ENCODE assay signal across 24 cellular contexts in genomic region chr15:33902043-33902442, GRCh38.
DNase-seq lines count a peak whose midpoint lies in the region; ATAC-seq, FAIRE-seq and TF ChIP-seq lines count a peak whose summit lies in the region.
"Had no signal": no experiment of that assay in that cellular context is flagged by ENCODE, and none has a peak within 500 bp of the region (broad histone marks: within the 10 kb centered on the region; RNA-seq: fewer than 3 reads in every experiment).

No MANE protein-coding gene starts in this region.

- TF ChIP-seq CTCF in HepG2 (CRISPR knock-in tag; IDR thresholded peaks at IDR 0.05) (no peak), right lobe of liver (IDR thresholded peaks at IDR 0.05) (no peak), HEK293 (tag by site-specific recombination; IDR thresholded peaks at IDR 0.05) (no peak), adrenal gland (IDR thresholded peaks at IDR 0.05) (no peak)

- H4K20me1 ChIP-seq in HepG2 (ENCODE audit: insufficient read depth, low read length), result no peaks in the 10 kb centered on the region
- H4K20me1 ChIP-seq: BLaER1 had no signal

- H3K27ac ChIP-seq in HepG2 (ENCODE audit: extremely low read length, insufficient read depth, low read length), result no peak overlapping the region
- H3K27ac ChIP-seq in right lobe of liver, result no peak overlapping the region
- H3K27ac ChIP-seq in HEK293 (ENCODE audit: extremely low read depth, low read depth, low read length), result no peak overlapping the region
- no peak overlapping the region for H3K27ac ChIP-seq in adrenal gland
- H3K27ac ChIP-seq: 22Rv1, BLaER1 had no signal

- no peak overlapping the region for H3K9ac ChIP-seq in HepG2 (ENCODE audit: insufficient read depth, low read depth, low read length)
- H3K9ac ChIP-seq: BLaER1 had no signal

- FAIRE-seq in HepG2 (lab: Jason Lieb, UNC), result no peak
- FAIRE-seq: GM12878, GM12892, GM18507 had no signal

- in situ Hi-C loops in HepG2 (cut with HindIII; ENCODE audit: extremely low pct_ligation_motif_present, low pct_unique_long_range_greater_than_20kb), result no loop called here

- no TSS peak for BruUV-seq in HepG2 (replicated peaks; lab: Mats Ljungman, UMichigan)

- H3K27me3 ChIP-seq in HepG2 (ENCODE audit: control insufficient read depth in 1 of 2, insufficient read depth in 2 of 2, low read length in 2 of 2), result no peaks in the 10 kb centered on the region; a peak in 1 of 5 replicates
- H3K27me3 ChIP-seq in right lobe of liver, result no peaks in the 10 kb centered on the region
- H3K27me3 ChIP-seq in adrenal gland, result no peaks in the 10 kb centered on the region
- H3K27me3 ChIP-seq: BE2C, BLaER1 had no signal

- DNase-seq in HepG2 (ENCODE audit: low spot score) (no peak), right lobe of liver (no peak), adrenal gland (no peak)
- no peak for DNase-seq in activated CD4-positive, alpha-beta T cell treated with anti-CD3 and anti-CD28 coated beads for 1 hour
- DNase-seq: ACHN; BE2C; C1 segment of cervical spinal cord; CD4-positive, alpha-beta memory T cell; CD4-positive, CD25-positive, alpha-beta regulatory T cell; CD8-positive, alpha-beta memory T cell; COR-L47; DMS 273 treated with DMSO at 0.1 percent for 48 hours; DMS153; DMS53; DMS79; DND-41; EL; GDM1 had no signal

- H3K4me3 ChIP-seq in HepG2 (replicated peaks in 1 of 3; ENCODE audit: insufficient read depth in 1 of 3, low read depth in 2 of 3, low read length in 3 of 3) (no peak overlapping the region), right lobe of liver (no peak overlapping the region), HEK293 (ENCODE audit: low read depth, low read length) (no peak overlapping the region), adrenal gland (no peak overlapping the region)
- H3K4me3 ChIP-seq: BLaER1, GM12878 had no signal

- TF ChIP-seq EP300 in HepG2 (IDR thresholded peaks at IDR 0.05; ENCODE audit: low read depth in 2 of 2, low read length in 2 of 2) (no peak), HepG2 (CRISPR knock-in tag; IDR thresholded peaks at IDR 0.05; ENCODE audit: borderline replicate concordance) (no peak)

- no peak overlapping the region for H2AFZ ChIP-seq in HepG2 (ENCODE audit: low read length)

- H3K4me1 ChIP-seq in HepG2 (ENCODE audit: insufficient read depth, low read length) (no peaks in the 10 kb centered on the region), right lobe of liver (no peaks in the 10 kb centered on the region), HEK293 (ENCODE audit: control insufficient read depth, insufficient read depth, low read length) (no peaks in the 10 kb centered on the region), adrenal gland (replicated peaks in 1 of 2) (peaks cover 12 to 14% of the 10 kb centered on the region in 2 donors)
- H3K4me1 ChIP-seq: BLaER1 had no signal

- 0% methylated on average over 1 of the region's 1 CpG for WGBS in HepG2 (ENCODE audit: low lambda C conversion rate)
- WGBS in right lobe of liver (ENCODE audit: insufficient coverage, low coverage, low lambda C conversion rate, missing lambda C conversion rate), result 0% methylated on average over 1 of the region's 1 CpG
- 0% methylated on average over 1 of the region's 1 CpG for WGBS in adrenal gland, 4 donors

- no peak overlapping the region for H3K4me2 ChIP-seq in HepG2 (ENCODE audit: low read depth, low read length)
- H3K4me2 ChIP-seq: BLaER1 had no signal

- TF ChIP-seq RAD21 in HepG2 (CRISPR knock-in tag; IDR thresholded peaks at IDR 0.05), result no peak

- CTCF ChIA-PET in HepG2 (lab: Yijun Ruan, JAX; ENCODE audit: low intra/inter-chr PET ratio, low total read pairs) (no interaction called here), HEK293 (lab: Yijun Ruan, JAX) (interaction anchor here (0.5 kb wide), 1 partner anchor 675 kb away, joined by 3 read pairs; no protein-coding TSS in a partner anchor)

- H3K36me3 ChIP-seq in HepG2 (replicated peaks in 1 of 2; ENCODE audit: control insufficient read depth in 1 of 2, insufficient read depth in 2 of 2, low read length in 2 of 2) (no peaks in the 10 kb centered on the region), right lobe of liver (no peaks in the 10 kb centered on the region), HEK293 (ENCODE audit: control insufficient read depth in 2 of 2, insufficient read depth in 1 of 2, low read length in 2 of 2) (no peaks in the 10 kb centered on the region), adrenal gland (replicated peaks in 1 of 2) (no peaks in the 10 kb centered on the region)
- H3K36me3 ChIP-seq: BE2C, BLaER1 had no signal

- no peak for ATAC-seq in HepG2
- no peak for ATAC-seq in right lobe of liver
- ATAC-seq: GM12878 had no signal

- H3K79me2 ChIP-seq in HepG2 (ENCODE audit: insufficient read depth, low read length), result no peaks in the 10 kb centered on the region

- intact Hi-C loops in HepG2 (cut with micrococcal nuclease; ENCODE audit: unreplicated experiment) (no loop called here), right lobe of liver (cut with DNase I) (no loop called here), adrenal gland (cut with DNase I) (no loop called here)

- H3K9me3 ChIP-seq in HepG2 (ENCODE audit: low read length) (no peaks in the 10 kb centered on the region), right lobe of liver (no peaks in the 10 kb centered on the region), HEK293 (ENCODE audit: control insufficient read depth, insufficient read depth, low read depth, low read length) (no peaks in the 10 kb centered on the region), adrenal gland (replicated peaks in 1 of 3) (no peaks in the 10 kb centered on the region)
- H3K9me3 ChIP-seq: BE2C, BLaER1 had no signal

- POLR2A ChIA-PET in HepG2 (lab: Yijun Ruan, JAX) (no interaction called here), HEK293 (lab: Yijun Ruan, JAX) (no interaction called here)

- TF ChIP-seq POLR2A in HepG2 (IDR thresholded peaks at IDR 0.05; ENCODE audit: insufficient read depth in 1 of 2, low read depth in 2 of 2, low read length in 2 of 2) (no peak), right lobe of liver (IDR thresholded peaks at IDR 0.05) (no peak), adrenal gland (IDR thresholded peaks at IDR 0.05) (no peak)

TF ChIP-seq in HepG2, 621 proteins besides CTCF, POLR2A, EP300 and RAD21:
- TF ChIP-seq ATF7 (IDR thresholded peaks at IDR 0.05) (peak; percentile 76), ATF7 (CRISPR knock-in tag; IDR thresholded peaks at IDR 0.05) (no peak), ZZZ3 (CRISPR knock-in tag; IDR thresholded peaks at IDR 0.05; ENCODE audit: borderline replicate concordance) (no peak), ZFP41 (CRISPR knock-in tag; IDR thresholded peaks at IDR 0.05; ENCODE audit: borderline replicate concordance) (no peak)

TF ChIP-seq in HEK293, 187 proteins besides CTCF, POLR2A, EP300 and RAD21:
- TF ChIP-seq ZBTB17 (tag by site-specific recombination; IDR thresholded peaks at IDR 0.05) (no peak), ZNF560 (tag by site-specific recombination; IDR thresholded peaks at IDR 0.05; ENCODE audit: borderline replicate concordance) (no peak), ATF2 (tag by site-specific recombination; IDR thresholded peaks at IDR 0.05; ENCODE audit: low read depth) (peak; percentile 61), ZNF121 (tag by site-specific recombination; IDR thresholded peaks at IDR 0.05) (no peak), MYNN (tag by site-specific recombination; IDR thresholded peaks at IDR 0.05; ENCODE audit: borderline replicate concordance) (no peak)
- TF ChIP-seq, protein P1, sequence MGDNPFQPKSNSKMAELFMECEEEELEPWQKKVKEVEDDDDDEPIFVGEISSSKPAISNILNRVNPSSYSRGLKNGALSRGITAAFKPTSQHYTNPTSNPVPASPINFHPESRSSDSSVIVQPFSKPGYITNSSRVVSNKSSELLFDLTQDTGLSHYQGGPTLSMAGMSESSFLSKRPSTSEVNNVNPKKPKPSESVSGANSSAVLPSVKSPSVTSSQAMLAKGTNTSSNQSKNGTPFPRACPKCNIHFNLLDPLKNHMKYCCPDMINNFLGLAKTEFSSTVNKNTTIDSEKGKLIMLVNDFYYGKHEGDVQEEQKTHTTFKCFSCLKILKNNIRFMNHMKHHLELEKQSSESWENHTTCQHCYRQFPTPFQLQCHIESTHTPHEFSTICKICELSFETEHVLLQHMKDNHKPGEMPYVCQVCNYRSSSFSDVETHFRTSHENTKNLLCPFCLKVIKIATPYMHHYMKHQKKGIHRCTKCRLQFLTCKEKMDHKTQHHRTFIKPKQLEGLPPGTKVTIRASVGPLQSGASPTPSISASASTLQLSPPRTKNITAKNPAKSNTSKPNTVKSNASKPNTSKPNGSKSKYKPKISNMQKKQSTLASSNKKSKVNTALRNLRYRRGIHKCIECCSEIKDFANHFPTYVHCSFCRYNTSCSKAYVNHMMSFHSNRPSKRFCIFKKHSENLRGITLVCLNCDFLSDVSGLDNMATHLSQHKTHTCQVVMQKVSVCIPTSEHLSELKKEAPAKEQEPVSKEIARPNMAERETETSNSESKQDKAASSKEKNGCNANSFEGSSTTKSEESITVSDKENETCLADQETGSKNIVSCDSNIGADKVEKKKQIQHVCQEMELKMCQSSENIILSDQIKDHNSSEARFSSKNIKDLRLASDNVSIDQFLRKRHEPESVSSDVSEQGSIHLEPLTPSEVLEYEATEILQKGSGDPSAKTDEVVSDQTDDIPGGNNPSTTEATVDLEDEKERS (tag by site-specific recombination; IDR thresholded peaks at IDR 0.05), result no peak

Comparison
In these comparisons a context has a peak if more than half of its experiments do, and no peak if none do; other contexts are left out.
1. Of the 63 proteins assayed by ChIP-seq in both HepG2 and HEK293: peak only in HepG2: none; only in HEK293: ATF2; in both: none; in neither: 62.